6 cellular contexts compared by ENCODE assay signal in genomic region chr1:1013922-1014617, GRCh38. TPM values are rescaled to one million over a fixed set of nuclear protein-coding genes. Genes with fewer than 3 reads are reported as not detected.
DNase-seq lines count a peak whose midpoint lies in the region; ATAC-seq and TF ChIP-seq lines count a peak whose summit lies in the region.

No MANE protein-coding gene starts in this region.

- H3K27ac ChIP-seq in cardiac muscle cell (peak overlapping the region; percentile 71), thoracic aorta (peak overlapping the region in 1 of 2 donors; percentile 90)

- H3K4me1 Mint-ChIP-seq in T-helper 1 cell treated with Interleukin-12 subunit alpha and Interleukin-12 subunit beta and Interleukin-4 antibody, amounts not matched to agents 30 μg/mL and 1 μg/mL, for 36 hours (ENCODE audit: low read depth): peaks cover 23% of the 10 kb centered on the region

- H3K4me3 ChIP-seq in GM08714 (ENCODE audit: low read length) (peak overlapping the region; percentile 71; the same call in 1 of the 2 replicates), cardiac muscle cell (no peak overlapping the region), thoracic aorta (peak overlapping the region; percentile 82)

- TF ChIP-seq CTCF in cardiac muscle cell (IDR thresholded peaks at IDR 0.05; ENCODE audit: low read depth, low read length) (no peak), thoracic aorta (IDR thresholded peaks at IDR 0.05) (no peak)

- no peaks in the 10 kb centered on the region for H3K9me3 ChIP-seq in cardiac muscle cell (ENCODE audit: low read depth)
- H3K9me3 ChIP-seq in thoracic aorta: no peaks in the 10 kb centered on the region

- H3K27ac Mint-ChIP-seq in T-helper 1 cell treated with Interleukin-12 subunit alpha and Interleukin-12 subunit beta and Interleukin-4 antibody, amounts not matched to agents 30 μg/mL and 1 μg/mL, for 36 hours: peak overlapping the region; percentile 97

- H3K27me3 ChIP-seq in cardiac muscle cell: no peaks in the 10 kb centered on the region
- no peaks in the 10 kb centered on the region for H3K27me3 ChIP-seq in thoracic aorta (replicated peaks; ENCODE audit: insufficient read depth)

- peak overlapping the region; percentile 88 for H3K4me3 Mint-ChIP-seq in T-helper 1 cell treated with Interleukin-12 subunit alpha and Interleukin-12 subunit beta and Interleukin-4 antibody, amounts not matched to agents 30 μg/mL and 1 μg/mL, for 36 hours

- ATAC-seq in thoracic aorta (ENCODE audit: insufficient number of reproducible peaks, low FRiP score, low read depth) (no peak), GM18519 (IDR thresholded peaks at IDR 0.05; ENCODE audit: low FRiP score, unreplicated experiment) (no peak)

- H3K36me3 Mint-ChIP-seq in T-helper 1 cell treated with Interleukin-12 subunit alpha and Interleukin-12 subunit beta and Interleukin-4 antibody, amounts not matched to agents 30 μg/mL and 1 μg/mL, for 36 hours (ENCODE audit: low read depth): peaks cover 17% of the 10 kb centered on the region

- DNase-seq in cardiac muscle cell (ENCODE audit: low read depth in 1 of 2, low spot score in 1 of 2) (peak in 1 of 2 donors; percentile 32), thoracic aorta (ENCODE audit: low spot score) (no peak), NCI-H1048 (lab: John Stamatoyannopoulos, UW) (no peak)

- H3K27me3 Mint-ChIP-seq in T-helper 1 cell treated with Interleukin-12 subunit alpha and Interleukin-12 subunit beta and Interleukin-4 antibody, amounts not matched to agents 30 μg/mL and 1 μg/mL, for 36 hours (ENCODE audit: low read depth): no peaks in the 10 kb centered on the region

- H3K4me1 ChIP-seq in cardiac muscle cell (ENCODE audit: low read depth) (peaks cover 3% of the 10 kb centered on the region), thoracic aorta (ENCODE audit: control insufficient read depth in 1 of 2, low read depth in 2 of 2) (peaks cover 7 to 20% of the 10 kb centered on the region in 2 donors)

- no peaks in the 10 kb centered on the region for H3K9me3 Mint-ChIP-seq in T-helper 1 cell treated with Interleukin-12 subunit alpha and Interleukin-12 subunit beta and Interleukin-4 antibody, amounts not matched to agents 30 μg/mL and 1 μg/mL, for 36 hours

- H3K36me3 ChIP-seq in cardiac muscle cell (no peaks in the 10 kb centered on the region), thoracic aorta (no peaks in the 10 kb centered on the region)

RNA-seq across cellular contexts. Expression of gene ISG15, which starts 0.8 kb away (rescaled TPM):
- total RNA-seq in cardiac muscle cell (73.4 and 111 TPM in 2 replicates), thoracic aorta (100 to 1,000 TPM in 1 of 2 donors, 10 to 100 TPM in 1; 31.5 to 104 TPM)
- 68.2 and 110 TPM in 2 replicates for polyA plus RNA-seq in cardiac muscle cell

RNA-seq across cellular contexts. Expression of gene AGRN, which starts 5.8 kb away (rescaled TPM):
- total RNA-seq in cardiac muscle cell (95.5 and 154 TPM in 2 replicates), thoracic aorta (10 to 100 TPM; 36.2 to 36.7 TPM)
- polyA plus RNA-seq in cardiac muscle cell: 23.5 and 30.6 TPM in 2 replicates

RNA-seq across cellular contexts. Expression of gene HES4, which starts 14.2 kb away (rescaled TPM):
- 54.4 and 89.4 TPM in 2 replicates for total RNA-seq in cardiac muscle cell
- polyA plus RNA-seq in cardiac muscle cell: 45.7 and 83.6 TPM in 2 replicates
- total RNA-seq in thoracic aorta: 10 to 100 TPM; 50.1 to 98.8 TPM

RNA-seq across cellular contexts. Expression of gene PERM1, which starts 32.2 kb away (rescaled TPM):
- total RNA-seq in cardiac muscle cell (0.49 and 1.0 TPM in 2 replicates), thoracic aorta (under 1 TPM; 0.54 to 0.99 TPM)
- polyA plus RNA-seq in cardiac muscle cell: 0.71 and 0.77 TPM in 2 replicates

RNA-seq across cellular contexts. Expression of gene PLEKHN1, which starts 47.8 kb away (rescaled TPM):
- total RNA-seq in cardiac muscle cell (0.36 TPM in 1 of 2 replicates, not detected in the other), thoracic aorta (under 1 TPM in 1 of 2 donors, not detected in 1; 0.27 TPM)
- 0.60 TPM in 2 replicates for polyA plus RNA-seq in cardiac muscle cell
